ENCODE assay signal across 2 cellular contexts in genomic region chr2:45345331-45346305, GRCh38.
TF ChIP-seq lines count a peak whose summit lies in the region.

No MANE protein-coding gene starts in this region.

TF ChIP-seq in IMR-90, 13 proteins besides CTCF, POLR2A, EP300 and RAD21:
- TF ChIP-seq MAFK (IDR thresholded peaks at IDR 0.05; ENCODE audit: low read depth, low read length), result no peak
- TF ChIP-seq CEBPB (IDR thresholded peaks at IDR 0.05; ENCODE audit: low read depth, low read length), result no peak
- no peak for TF ChIP-seq RCOR1 (IDR thresholded peaks at IDR 0.05; ENCODE audit: insufficient replicate concordance, low read length)
- TF ChIP-seq CHD1 (IDR thresholded peaks at IDR 0.05; ENCODE audit: low read depth, low read length), result no peak
- no peak for TF ChIP-seq BHLHE40 (IDR thresholded peaks at IDR 0.05; ENCODE audit: low read depth, low read length)
- no peak for TF ChIP-seq FOS (IDR thresholded peaks at IDR 0.05; ENCODE audit: low read depth, low read length)
- no peak for TF ChIP-seq SMC3 (IDR thresholded peaks at IDR 0.05; ENCODE audit: low read depth, low read length)
- no peak for TF ChIP-seq NFE2L2 (IDR thresholded peaks at IDR 0.05; ENCODE audit: low read depth, low read length)
- no peak for TF ChIP-seq ELK1 (IDR thresholded peaks at IDR 0.05; ENCODE audit: borderline replicate concordance, low read depth, low read length)
- TF ChIP-seq MXI1 (IDR thresholded peaks at IDR 0.05; ENCODE audit: borderline replicate concordance, low read depth, low read length), result no peak
- no peak for TF ChIP-seq MAZ (IDR thresholded peaks at IDR 0.05; ENCODE audit: borderline replicate concordance, low read depth, low read length)
- no peak for TF ChIP-seq USF2 (IDR thresholded peaks at IDR 0.05; ENCODE audit: low read depth, low read length)
- no peak for TF ChIP-seq RFX5 (IDR thresholded peaks at IDR 0.05; ENCODE audit: low read depth, low read length)

TF ChIP-seq in WTC11, 78 proteins besides CTCF, POLR2A, EP300 and RAD21:
- TF ChIP-seq NR2C2 (CRISPR knock-in tag; IDR thresholded peaks at IDR 0.05) (no peak), HMGA2 (CRISPR knock-in tag; IDR thresholded peaks at IDR 0.05) (no peak), ATF1 (CRISPR knock-in tag; IDR thresholded peaks at IDR 0.05) (no peak), ZNF423 (CRISPR knock-in tag; IDR thresholded peaks at IDR 0.05) (peak; percentile 40; the same call in 1 of the 2 replicates)
